Comparison of ENCODE assay signal across 26 cellular contexts in the genomic region with DNA sequence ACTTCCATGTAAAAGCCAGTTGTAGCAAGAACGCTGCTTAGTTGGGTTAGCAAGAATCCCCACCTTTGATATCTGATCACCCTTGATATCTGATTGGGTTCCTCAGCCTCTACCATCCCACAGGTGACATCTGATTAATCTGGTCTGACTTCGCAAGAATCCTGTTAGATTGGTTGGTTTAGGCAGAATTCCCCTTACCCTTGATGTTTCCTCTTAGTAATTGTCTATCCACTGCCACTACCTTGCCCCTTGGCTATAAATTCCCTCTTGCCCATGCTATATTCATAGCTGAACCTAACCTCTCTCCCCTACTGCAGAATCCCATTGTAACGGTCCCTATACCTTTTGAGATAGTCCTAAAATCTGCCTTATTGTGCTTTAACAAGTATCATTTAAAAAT.
"Had no signal": no experiment of that assay in that cellular context is flagged by ENCODE, and none has a peak within 500 bp of the region (broad histone marks: within the 10 kb centered on the region; RNA-seq: fewer than 3 reads in every experiment).

No MANE protein-coding gene starts in this region.

- H3K9ac ChIP-seq: KMS-11 had no signal

- H3K4me3 Mint-ChIP-seq: activated CD4-positive, alpha-beta memory T cell treated with anti-CD3 and anti-CD28 coated beads for 36 hours; activated CD4-positive, alpha-beta T cell treated with anti-CD3 and anti-CD28 coated beads, Interleukin-2, amount 10 ng/mL, durations not matched to agents 7 days and 5 days; activated naive CD4-positive, alpha-beta T cell treated with anti-CD3 and anti-CD28 coated beads for 36 hours; activated naive CD8-positive, alpha-beta T cell; activated T-cell treated with anti-CD3 and anti-CD28 coated beads, Interleukin-2, amount 50 U/mL, for 4 hours had no signal

- ATAC-seq: activated T-cell treated with anti-CD3 and anti-CD28 coated beads, Interleukin-2, amount 50 U/mL, for 4 hours had no signal

- H3K27me3 Mint-ChIP-seq: activated CD4-positive, alpha-beta memory T cell treated with anti-CD3 and anti-CD28 coated beads for 36 hours; activated CD4-positive, alpha-beta T cell treated with anti-CD3 and anti-CD28 coated beads, Interleukin-2, amount 10 ng/mL, durations not matched to agents 7 days and 5 days; activated naive CD8-positive, alpha-beta T cell had no signal

- H3K9me3 Mint-ChIP-seq: activated CD4-positive, alpha-beta memory T cell treated with anti-CD3 and anti-CD28 coated beads for 36 hours; activated CD4-positive, alpha-beta T cell treated with anti-CD3 and anti-CD28 coated beads, Interleukin-2, amount 10 ng/mL, durations not matched to agents 7 days and 5 days; activated naive CD4-positive, alpha-beta T cell treated with anti-CD3 and anti-CD28 coated beads for 36 hours; activated T-cell treated with anti-CD3 and anti-CD28 coated beads, Interleukin-2, amount 50 U/mL, for 4 hours had no signal

- H3K27ac ChIP-seq: KMS-11, Peyer's patch, RWPE1 had no signal

- H3K9me3 ChIP-seq: Peyer's patch had no signal

- H3K4me2 ChIP-seq: KMS-11 had no signal

- H3K4me1 ChIP-seq: Peyer's patch had no signal

- FAIRE-seq: astrocyte, TTC549 had no signal

- DNase-seq: activated CD4-positive, alpha-beta memory T cell treated with anti-CD3 and anti-CD28 coated beads for 36 hours; activated CD4-positive, alpha-beta T cell treated with anti-CD3 and anti-CD28 coated beads, Interleukin-2, amount 10 ng/mL, durations not matched to agents 7 days and 5 days; activated CD4-positive, CD25-positive, alpha-beta regulatory T cell; activated CD8-positive, alpha-beta memory T cell treated with anti-CD3 and anti-CD28 coated beads for 24 hours; activated effector memory CD4-positive, alpha-beta T cell treated with anti-CD3 and anti-CD28 coated beads, Interleukin-2, amount 50 U/mL, for 16 hours; activated naive CD4-positive, alpha-beta T cell treated with anti-CD3 and anti-CD28 coated beads for 36 hours; activated T-cell treated with anti-CD3 and anti-CD28 coated beads, Interleukin-2, amount 50 U/mL, for 4 hours; amygdala; caudate nucleus; MM.1S; NCI-H1105; NCI-H1436; NCI-H1694 treated with DMSO at 0.1 percent for 48 hours; NCI-H2029 treated with DMSO at 0.1 percent for 48 hours; NCI-H345; NCI-H510A treated with DMSO at 0.1 percent for 48 hours; Peyer's patch; SHP77; T-helper 2 cell; T1000 had no signal

- H3K27me3 ChIP-seq: Peyer's patch had no signal

- H3K36me3 ChIP-seq: Peyer's patch had no signal

- H3K4me3 ChIP-seq: Peyer's patch had no signal

- H3K27ac Mint-ChIP-seq: activated CD4-positive, alpha-beta memory T cell treated with anti-CD3 and anti-CD28 coated beads for 36 hours; activated CD4-positive, alpha-beta T cell treated with anti-CD3 and anti-CD28 coated beads, Interleukin-2, amount 10 ng/mL, durations not matched to agents 7 days and 5 days; activated naive CD4-positive, alpha-beta T cell treated with anti-CD3 and anti-CD28 coated beads for 36 hours; activated naive CD8-positive, alpha-beta T cell; brain had no signal
